1 cellular context compared by ENCODE assay signal in the genomic region with DNA sequence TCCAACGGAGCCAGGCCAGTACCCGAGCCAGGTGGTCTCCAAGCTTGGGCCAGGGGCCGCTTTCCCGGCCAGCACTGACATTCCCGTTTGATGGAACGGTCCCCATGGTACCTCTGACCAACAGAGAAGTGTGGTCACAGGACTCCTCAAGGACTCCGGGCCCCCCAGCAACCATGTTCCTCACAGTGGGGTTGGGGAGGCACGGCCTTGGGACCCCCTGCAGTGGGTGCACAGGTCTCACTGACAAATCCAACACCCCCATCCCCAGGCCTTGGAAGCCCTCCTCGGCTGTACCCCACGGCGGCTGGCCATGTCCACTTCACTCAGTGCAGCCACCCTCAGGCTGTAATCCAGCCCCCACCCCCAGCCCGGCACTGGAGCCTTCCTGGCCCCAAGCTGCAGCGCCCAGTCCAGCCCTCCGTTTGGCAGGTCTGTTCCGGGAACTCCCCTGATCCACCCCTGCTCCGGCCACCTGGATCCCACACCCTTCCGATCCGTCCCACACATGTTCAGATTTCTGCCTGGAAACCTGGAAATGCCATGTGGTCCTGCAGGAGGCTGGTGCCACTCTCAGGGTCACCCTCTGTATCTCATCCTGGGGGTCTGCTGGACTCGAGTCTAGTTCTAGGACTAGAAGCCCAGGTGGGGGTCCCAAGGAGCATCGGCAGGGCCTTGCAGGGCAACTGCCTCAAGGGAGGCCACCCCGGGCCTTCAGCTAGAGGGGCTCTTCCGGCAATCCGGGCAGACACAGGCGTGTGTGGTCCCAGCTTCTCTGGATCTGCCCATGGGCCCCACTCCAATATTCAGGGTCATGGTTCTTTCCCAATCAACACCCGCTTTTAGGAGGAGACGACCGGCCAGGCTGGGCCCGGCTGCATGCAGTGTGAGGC.
TF ChIP-seq lines count a peak whose summit lies in the region.

No MANE protein-coding gene starts in this region.

TF ChIP-seq in WTC11, 78 proteins besides CTCF, POLR2A, EP300 and RAD21 (continued from another document):
- TF ChIP-seq, protein P1, sequence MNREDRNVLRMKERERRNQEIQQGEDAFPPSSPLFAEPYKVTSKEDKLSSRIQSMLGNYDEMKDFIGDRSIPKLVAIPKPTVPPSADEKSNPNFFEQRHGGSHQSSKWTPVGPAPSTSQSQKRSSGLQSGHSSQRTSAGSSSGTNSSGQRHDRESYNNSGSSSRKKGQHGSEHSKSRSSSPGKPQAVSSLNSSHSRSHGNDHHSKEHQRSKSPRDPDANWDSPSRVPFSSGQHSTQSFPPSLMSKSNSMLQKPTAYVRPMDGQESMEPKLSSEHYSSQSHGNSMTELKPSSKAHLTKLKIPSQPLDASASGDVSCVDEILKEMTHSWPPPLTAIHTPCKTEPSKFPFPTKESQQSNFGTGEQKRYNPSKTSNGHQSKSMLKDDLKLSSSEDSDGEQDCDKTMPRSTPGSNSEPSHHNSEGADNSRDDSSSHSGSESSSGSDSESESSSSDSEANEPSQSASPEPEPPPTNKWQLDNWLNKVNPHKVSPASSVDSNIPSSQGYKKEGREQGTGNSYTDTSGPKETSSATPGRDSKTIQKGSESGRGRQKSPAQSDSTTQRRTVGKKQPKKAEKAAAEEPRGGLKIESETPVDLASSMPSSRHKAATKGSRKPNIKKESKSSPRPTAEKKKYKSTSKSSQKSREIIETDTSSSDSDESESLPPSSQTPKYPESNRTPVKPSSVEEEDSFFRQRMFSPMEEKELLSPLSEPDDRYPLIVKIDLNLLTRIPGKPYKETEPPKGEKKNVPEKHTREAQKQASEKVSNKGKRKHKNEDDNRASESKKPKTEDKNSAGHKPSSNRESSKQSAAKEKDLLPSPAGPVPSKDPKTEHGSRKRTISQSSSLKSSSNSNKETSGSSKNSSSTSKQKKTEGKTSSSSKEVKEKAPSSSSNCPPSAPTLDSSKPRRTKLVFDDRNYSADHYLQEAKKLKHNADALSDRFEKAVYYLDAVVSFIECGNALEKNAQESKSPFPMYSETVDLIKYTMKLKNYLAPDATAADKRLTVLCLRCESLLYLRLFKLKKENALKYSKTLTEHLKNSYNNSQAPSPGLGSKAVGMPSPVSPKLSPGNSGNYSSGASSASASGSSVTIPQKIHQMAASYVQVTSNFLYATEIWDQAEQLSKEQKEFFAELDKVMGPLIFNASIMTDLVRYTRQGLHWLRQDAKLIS (CRISPR knock-in tag; IDR thresholded peaks at IDR 0.05; ENCODE audit: borderline replicate concordance) = no peak
- TF ChIP-seq ZNF396 (CRISPR knock-in tag; IDR thresholded peaks at IDR 0.05; ENCODE audit: borderline replicate concordance) = no peak
- TF ChIP-seq CBFB (CRISPR knock-in tag; IDR thresholded peaks at IDR 0.05; ENCODE audit: low read depth) = no peak
- no peak for TF ChIP-seq NFATC4 (CRISPR knock-in tag; IDR thresholded peaks at IDR 0.05)
- TF ChIP-seq, protein P2, sequence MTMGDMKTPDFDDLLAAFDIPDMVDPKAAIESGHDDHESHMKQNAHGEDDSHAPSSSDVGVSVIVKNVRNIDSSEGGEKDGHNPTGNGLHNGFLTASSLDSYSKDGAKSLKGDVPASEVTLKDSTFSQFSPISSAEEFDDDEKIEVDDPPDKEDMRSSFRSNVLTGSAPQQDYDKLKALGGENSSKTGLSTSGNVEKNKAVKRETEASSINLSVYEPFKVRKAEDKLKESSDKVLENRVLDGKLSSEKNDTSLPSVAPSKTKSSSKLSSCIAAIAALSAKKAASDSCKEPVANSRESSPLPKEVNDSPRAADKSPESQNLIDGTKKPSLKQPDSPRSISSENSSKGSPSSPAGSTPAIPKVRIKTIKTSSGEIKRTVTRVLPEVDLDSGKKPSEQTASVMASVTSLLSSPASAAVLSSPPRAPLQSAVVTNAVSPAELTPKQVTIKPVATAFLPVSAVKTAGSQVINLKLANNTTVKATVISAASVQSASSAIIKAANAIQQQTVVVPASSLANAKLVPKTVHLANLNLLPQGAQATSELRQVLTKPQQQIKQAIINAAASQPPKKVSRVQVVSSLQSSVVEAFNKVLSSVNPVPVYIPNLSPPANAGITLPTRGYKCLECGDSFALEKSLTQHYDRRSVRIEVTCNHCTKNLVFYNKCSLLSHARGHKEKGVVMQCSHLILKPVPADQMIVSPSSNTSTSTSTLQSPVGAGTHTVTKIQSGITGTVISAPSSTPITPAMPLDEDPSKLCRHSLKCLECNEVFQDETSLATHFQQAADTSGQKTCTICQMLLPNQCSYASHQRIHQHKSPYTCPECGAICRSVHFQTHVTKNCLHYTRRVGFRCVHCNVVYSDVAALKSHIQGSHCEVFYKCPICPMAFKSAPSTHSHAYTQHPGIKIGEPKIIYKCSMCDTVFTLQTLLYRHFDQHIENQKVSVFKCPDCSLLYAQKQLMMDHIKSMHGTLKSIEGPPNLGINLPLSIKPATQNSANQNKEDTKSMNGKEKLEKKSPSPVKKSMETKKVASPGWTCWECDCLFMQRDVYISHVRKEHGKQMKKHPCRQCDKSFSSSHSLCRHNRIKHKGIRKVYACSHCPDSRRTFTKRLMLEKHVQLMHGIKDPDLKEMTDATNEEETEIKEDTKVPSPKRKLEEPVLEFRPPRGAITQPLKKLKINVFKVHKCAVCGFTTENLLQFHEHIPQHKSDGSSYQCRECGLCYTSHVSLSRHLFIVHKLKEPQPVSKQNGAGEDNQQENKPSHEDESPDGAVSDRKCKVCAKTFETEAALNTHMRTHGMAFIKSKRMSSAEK (CRISPR knock-in tag; IDR thresholded peaks at IDR 0.05; ENCODE audit: borderline replicate concordance) = no peak
- no peak for TF ChIP-seq NFE2L1 (CRISPR knock-in tag; IDR thresholded peaks at IDR 0.05)
- TF ChIP-seq JAZF1 (CRISPR knock-in tag; IDR thresholded peaks at IDR 0.05) = no peak
- TF ChIP-seq, protein P3, sequence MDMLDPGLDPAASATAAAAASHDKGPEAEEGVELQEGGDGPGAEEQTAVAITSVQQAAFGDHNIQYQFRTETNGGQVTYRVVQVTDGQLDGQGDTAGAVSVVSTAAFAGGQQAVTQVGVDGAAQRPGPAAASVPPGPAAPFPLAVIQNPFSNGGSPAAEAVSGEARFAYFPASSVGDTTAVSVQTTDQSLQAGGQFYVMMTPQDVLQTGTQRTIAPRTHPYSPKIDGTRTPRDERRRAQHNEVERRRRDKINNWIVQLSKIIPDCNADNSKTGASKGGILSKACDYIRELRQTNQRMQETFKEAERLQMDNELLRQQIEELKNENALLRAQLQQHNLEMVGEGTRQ (CRISPR knock-in tag; IDR thresholded peaks at IDR 0.05) = no peak
- TF ChIP-seq TEAD1 (CRISPR knock-in tag; IDR thresholded peaks at IDR 0.05) = no peak
- TF ChIP-seq KAT7 (CRISPR knock-in tag; IDR thresholded peaks at IDR 0.05; ENCODE audit: borderline replicate concordance) = no peak
- TF ChIP-seq CREM (CRISPR knock-in tag; IDR thresholded peaks at IDR 0.05) = no peak
- no peak for TF ChIP-seq JUN (CRISPR knock-in tag; IDR thresholded peaks at IDR 0.05)
- no peak for TF ChIP-seq ZBTB21 (CRISPR knock-in tag; IDR thresholded peaks at IDR 0.05; ENCODE audit: borderline replicate concordance)
- no peak for TF ChIP-seq NR1H2 (CRISPR knock-in tag; IDR thresholded peaks at IDR 0.05)
- no peak for TF ChIP-seq NFYB (CRISPR knock-in tag; conservative IDR thresholded peaks at IDR 0.05; ENCODE audit: low read depth)
- TF ChIP-seq TP53 (CRISPR knock-in tag; IDR thresholded peaks at IDR 0.05) = no peak
TF ChIP-seq in WTC11: peak in this region for 0.
